Comparison of ENCODE assay signal across 17 cellular contexts in the genomic region with DNA sequence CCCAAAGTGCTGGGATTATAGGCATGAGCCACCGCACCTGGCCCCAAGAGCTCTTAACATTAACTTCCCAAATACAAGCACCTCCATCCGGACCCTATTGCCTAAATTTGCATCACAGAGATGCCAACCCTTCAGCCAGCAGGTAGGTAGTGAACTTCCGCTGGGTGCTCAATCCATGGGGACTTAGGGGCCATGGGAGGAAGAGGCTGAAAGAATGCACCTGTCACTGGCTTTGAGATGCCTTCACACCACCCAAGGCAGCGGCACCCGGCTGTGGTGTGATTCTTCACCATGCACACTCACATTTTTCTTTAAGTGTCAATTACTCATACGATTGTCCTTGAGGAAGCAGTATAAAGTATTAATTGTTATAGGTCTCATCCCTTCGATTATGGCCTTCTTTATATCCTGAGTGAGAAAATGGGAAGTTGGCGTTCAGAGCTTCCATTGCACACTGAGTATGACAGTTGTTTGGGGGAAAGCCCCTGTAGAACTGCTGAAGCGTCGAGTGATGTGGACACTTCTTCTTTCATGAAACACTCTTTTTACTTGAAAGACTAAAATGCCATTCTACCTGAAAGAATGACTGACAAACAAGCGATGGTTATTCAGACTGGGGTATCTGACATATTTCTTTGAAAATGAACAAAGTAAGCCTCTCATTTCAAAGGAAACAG.
DNase-seq lines count a peak whose midpoint lies in the region; ATAC-seq lines count a peak whose summit lies in the region.
"Had no signal": no experiment of that assay in that cellular context is flagged by ENCODE, and none has a peak within 500 bp of the region (broad histone marks: within the 10 kb centered on the region; RNA-seq: fewer than 3 reads in every experiment).

No MANE protein-coding gene starts in this region.

- H3K4me2 ChIP-seq in BLaER1, result peak overlapping the region; percentile 48

- no peaks in the 10 kb centered on the region for H4K20me1 ChIP-seq in BLaER1

- no peaks in the 10 kb centered on the region for H3K9me3 ChIP-seq in BLaER1

- no peaks in the 10 kb centered on the region for H3K27me3 Mint-ChIP-seq in stimulated activated naive CD8-positive, alpha-beta T cell treated with anti-CD3 and anti-CD28 coated beads, Interleukin-15, amount 100 ng/mL, for 72 hours
- H3K27me3 Mint-ChIP-seq: brain had no signal

- H3K27me3 ChIP-seq in BLaER1, result no peaks in the 10 kb centered on the region

- no peak overlapping the region for H3K9ac ChIP-seq in BLaER1

- no peak overlapping the region for H3K4me3 ChIP-seq in BLaER1
- H3K4me3 ChIP-seq: heart right ventricle had no signal

- ATAC-seq in GM19452 (IDR thresholded peaks at IDR 0.05; ENCODE audit: unreplicated experiment), result peak; percentile 72
- ATAC-seq in HG03175 (IDR thresholded peaks at IDR 0.05; ENCODE audit: unreplicated experiment), result peak; percentile 59
- no peak for ATAC-seq in stimulated activated naive CD8-positive, alpha-beta T cell treated with anti-CD3 and anti-CD28 coated beads, Interleukin-15, amount 100 ng/mL, for 72 hours
- ATAC-seq: activated CD4-positive, CD25-positive, alpha-beta regulatory T cell treated with anti-CD3 and anti-CD28 coated beads, Interleukin-2, amount 50 U/mL, for 24 hours; heart right ventricle; SK-N-SH treated with all-trans-retinoic acid at 6 μM for 48 hours had no signal

- no peak overlapping the region for H3K27ac Mint-ChIP-seq in stimulated activated naive CD8-positive, alpha-beta T cell treated with anti-CD3 and anti-CD28 coated beads, Interleukin-15, amount 100 ng/mL, for 72 hours

- H3K36me3 ChIP-seq in BLaER1, result no peaks in the 10 kb centered on the region
- H3K36me3 ChIP-seq: heart right ventricle had no signal

- H3K4me1 Mint-ChIP-seq in stimulated activated naive CD8-positive, alpha-beta T cell treated with anti-CD3 and anti-CD28 coated beads, Interleukin-15, amount 100 ng/mL, for 72 hours, result no peaks in the 10 kb centered on the region

- H3K9me3 Mint-ChIP-seq in stimulated activated naive CD8-positive, alpha-beta T cell treated with anti-CD3 and anti-CD28 coated beads, Interleukin-15, amount 100 ng/mL, for 72 hours, result no peaks in the 10 kb centered on the region

- H3K27ac ChIP-seq in BLaER1, result no peak overlapping the region
- H3K27ac ChIP-seq: heart right ventricle had no signal

- no peak overlapping the region for H3K4me3 Mint-ChIP-seq in stimulated activated naive CD8-positive, alpha-beta T cell treated with anti-CD3 and anti-CD28 coated beads, Interleukin-15, amount 100 ng/mL, for 72 hours
- H3K4me3 Mint-ChIP-seq: brain had no signal

- peaks cover 59% of the 10 kb centered on the region for H3K4me1 ChIP-seq in BLaER1

- peak; percentile 9 for DNase-seq in epidermal melanocyte (ENCODE audit: insufficient read length, low spot score)
- no peak for DNase-seq in DMS79 (lab: John Stamatoyannopoulos, UW)
- DNase-seq in NCI-H1417 (lab: John Stamatoyannopoulos, UW), result no peak
- no peak for DNase-seq in activated CD4-positive, CD25-positive, alpha-beta regulatory T cell treated with anti-CD3 and anti-CD28 coated beads, Interleukin-2, amount 50 U/mL, for 72 hours
- DNase-seq in stimulated activated naive CD8-positive, alpha-beta T cell treated with anti-CD3 and anti-CD28 coated beads, Interleukin-15, amount 100 ng/mL, for 72 hours, result no peak
- DNase-seq: activated gamma-delta T cell; DMS53; heart right ventricle; NCI-H1694 treated with DMSO at 0.1 percent for 48 hours; nucleus accumbens; stimulated activated CD4-positive, alpha-beta T cell treated with anti-CD3 and anti-CD28 coated beads, Interleukin-15, amount 100 ng/mL, for 24 hours had no signal
